8 cellular contexts compared by ENCODE assay signal in the genomic region with DNA sequence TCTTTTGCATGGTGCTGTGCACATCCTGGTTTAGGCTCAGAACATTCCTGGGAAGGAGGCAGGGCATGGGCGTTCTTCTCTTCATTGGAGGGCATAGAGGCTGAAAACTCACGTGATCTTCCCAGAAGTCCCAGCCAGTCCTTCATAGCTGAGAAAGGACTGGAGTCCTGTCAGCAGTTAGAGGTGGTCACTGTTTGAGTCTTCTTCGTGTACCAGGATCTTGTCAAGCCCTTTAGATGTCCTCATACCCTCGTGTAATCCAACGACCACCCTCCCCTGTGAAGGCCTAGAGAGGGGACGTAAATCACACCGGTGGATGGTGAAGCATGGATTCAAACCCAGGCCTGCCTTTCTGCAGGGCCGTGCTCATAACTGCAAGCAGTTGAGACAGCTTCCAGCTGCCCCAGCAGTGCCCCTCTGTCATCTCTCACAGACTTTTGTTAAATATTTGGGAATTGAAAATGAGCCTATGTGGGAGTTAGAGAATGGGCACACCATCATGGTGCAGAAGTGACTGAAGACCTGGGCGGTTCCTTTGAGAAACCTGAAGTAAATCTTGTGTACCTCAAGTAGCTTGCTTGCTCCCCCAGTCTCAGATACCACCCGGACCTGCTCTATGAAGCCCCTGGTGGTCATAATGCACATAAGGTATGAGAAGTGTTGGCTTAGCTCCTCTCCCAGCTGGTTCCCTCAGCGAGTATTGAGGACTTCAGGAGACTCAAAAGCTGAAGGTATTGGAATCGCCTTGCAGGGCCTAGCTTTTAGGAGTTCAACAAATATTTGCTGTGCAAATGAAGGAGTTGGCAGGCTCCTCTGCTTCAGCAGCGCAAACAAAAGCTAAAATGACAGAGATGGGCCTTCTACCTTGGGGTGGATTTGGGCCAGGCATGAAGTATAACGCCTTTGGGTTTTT. TPM values are rescaled to one million over a fixed set of nuclear protein-coding genes. Genes with fewer than 3 reads are reported as not detected.
DNase-seq lines count a peak whose midpoint lies in the region; ATAC-seq and TF ChIP-seq lines count a peak whose summit lies in the region.

No MANE protein-coding gene starts in this region.

- H3K27me3 ChIP-seq in heart right ventricle (peaks cover 0 to 30% (median 0%) of the 10 kb centered on the region in 7 donors), trophoblast cell (ENCODE audit: insufficient read depth, low read length) (peaks cover 6% of the 10 kb centered on the region)

- DNase-seq in heart right ventricle (peak in 1 of 2 donors; percentile 33), Right ventricle myocardium inferior (ENCODE audit: missing footprints) (no peak), NCI-H146 treated with DMSO at 0.1 percent for 48 hours (lab: John Stamatoyannopoulos, UW; ENCODE audit: unreplicated experiment) (peak; percentile 20), endothelial cell (ENCODE audit: low spot score) (peak; percentile 44), trophoblast cell (peak in 1 of 2 donors; percentile 57)
- peak; percentile 29 to 47 for DNase-seq in activated CD4-positive, alpha-beta T cell treated with anti-CD3 and anti-CD28 coated beads, Interleukin-2, amount 50 U/mL, for 48 hours

- ATAC-seq in heart right ventricle = peak in 4 of 8 donors; percentile 22 to 46 (median 36)
- ATAC-seq in Right ventricle myocardium inferior = no peak
- ATAC-seq in GM21529 (IDR thresholded peaks at IDR 0.05; ENCODE audit: unreplicated experiment) = no peak
- no peak for ATAC-seq in GM19328 (IDR thresholded peaks at IDR 0.05; ENCODE audit: unreplicated experiment)

- H3K36me3 Mint-ChIP-seq in endothelial cell (ENCODE audit: low read depth, unreplicated experiment) = peaks cover 24% of the 10 kb centered on the region

- H4K8ac ChIP-seq in trophoblast cell (ENCODE audit: low read depth, low read length) = no peak overlapping the region

- H2BK120ac ChIP-seq in trophoblast cell (ENCODE audit: insufficient read depth, low read length, poor library complexity) = no peak overlapping the region

- peak overlapping the region; percentile 35 for H3K23ac ChIP-seq in trophoblast cell (ENCODE audit: low read length)

- H3K36me3 ChIP-seq in heart right ventricle (no peaks in the 10 kb centered on the region), trophoblast cell (ENCODE audit: control insufficient read depth in 1 of 2, insufficient read depth in 2 of 2, low read length in 2 of 2) (no peaks in the 10 kb centered on the region)

- peaks cover 61% of the 10 kb centered on the region for H3K4me1 Mint-ChIP-seq in endothelial cell (ENCODE audit: unreplicated experiment)

- H3K27ac ChIP-seq in heart right ventricle (peak overlapping the region in 7 of 10 donors; percentile 83 to 96 (median 89)), trophoblast cell (ENCODE audit: low read depth, low read length) (no peak overlapping the region)

- H2BK12ac ChIP-seq in trophoblast cell (ENCODE audit: low read length) = no peak overlapping the region

- no peak overlapping the region for H3K18ac ChIP-seq in trophoblast cell (ENCODE audit: low read length)

- H3K4me2 ChIP-seq in trophoblast cell (ENCODE audit: low read length) = peak overlapping the region; percentile 87

- H3K9me3 Mint-ChIP-seq in endothelial cell (ENCODE audit: unreplicated experiment) = peaks cover 4% of the 10 kb centered on the region

- H3K27ac Mint-ChIP-seq in endothelial cell (ENCODE audit: unreplicated experiment) = peak overlapping the region; percentile 84

- H3K79me2 ChIP-seq in trophoblast cell (ENCODE audit: control insufficient read depth, insufficient read depth, low read length, poor library complexity) = no peaks in the 10 kb centered on the region

- no peak overlapping the region for H3K9ac ChIP-seq in trophoblast cell (ENCODE audit: low read length)

- TF ChIP-seq CTCF in heart right ventricle (IDR thresholded peaks at IDR 0.05) (peak in 8 of 9 donors; percentile 13 to 61 (median 42)), endothelial cell (IDR thresholded peaks at IDR 0.05; ENCODE audit: unreplicated experiment) (peak; percentile 60)

- no peak overlapping the region for H2AFZ ChIP-seq in trophoblast cell (ENCODE audit: insufficient read depth, low read length, poor library complexity)

- no peak overlapping the region for H3K4ac ChIP-seq in trophoblast cell (ENCODE audit: low read depth, low read length)

- H4K12ac ChIP-seq in trophoblast cell (ENCODE audit: low read depth, low read length) = no peak overlapping the region

- no peak overlapping the region for H4K91ac ChIP-seq in trophoblast cell (ENCODE audit: low read depth, low read length)

- 64 to 67% methylated on average over 14 of the region's 14 CpGs for WGBS in heart right ventricle, 2 donors
- no CpG with 5 or more reads among the region's 14 CpGs for WGBS in trophoblast cell (ENCODE audit: extremely low coverage, insufficient coverage, insufficient read length)

- no peak overlapping the region for H2BK5ac ChIP-seq in trophoblast cell (ENCODE audit: low read depth, low read length, poor library complexity)

- H2AK5ac ChIP-seq in trophoblast cell (ENCODE audit: low read length) = no peak overlapping the region

- intact Hi-C loops in heart right ventricle (cut with DNase I) = loop anchor here in 6 of 10 donors (2.0 to 10.0 kb wide), 6 partner anchors 37 to 63 kb away; no protein-coding TSS in a partner anchor
- intact Hi-C loops in Right ventricle myocardium inferior (cut with DNase I) = loop anchor here (1.0 to 5.0 kb wide), 3 partner anchors 39 to 63 kb away; no protein-coding TSS in a partner anchor

- peak overlapping the region; percentile 94 for H3K4me3 Mint-ChIP-seq in endothelial cell (ENCODE audit: unreplicated experiment)

- H3K4me3 ChIP-seq in heart right ventricle (peak overlapping the region; percentile 47 to 80 (median 68)), trophoblast cell (ENCODE audit: low read depth, low read length) (no peak overlapping the region)

- H3K9me3 ChIP-seq in heart right ventricle = peaks cover 0 to 17% (median 10%) of the 10 kb centered on the region in 11 donors
- no peaks in the 10 kb centered on the region for H3K9me3 ChIP-seq in trophoblast cell (ENCODE audit: insufficient read depth, low read depth, low read length)

- H3K79me1 ChIP-seq in trophoblast cell (ENCODE audit: low read length) = no peaks in the 10 kb centered on the region

- peaks cover 0 to 28% (median 14%) of the 10 kb centered on the region in 9 donors for H3K4me1 ChIP-seq in heart right ventricle
- H3K4me1 ChIP-seq in trophoblast cell (ENCODE audit: control insufficient read depth in 1 of 2, insufficient read depth in 2 of 2, low read length in 2 of 2) = peaks cover 3 to 6% of the 10 kb centered on the region in 2 experiments

- no peak overlapping the region for H3K14ac ChIP-seq in trophoblast cell (ENCODE audit: low read length)

- peaks cover 9% of the 10 kb centered on the region for H3K27me3 Mint-ChIP-seq in endothelial cell (ENCODE audit: unreplicated experiment)

RNA-seq across cellular contexts. Expression of a gene that starts 1.4 kb away (rescaled TPM):
- total RNA-seq in heart right ventricle (1 to 10 TPM; 2.1 to 6.9 (median 3.4) TPM), Right ventricle myocardium inferior (6.3 TPM), endothelial cell (ENCODE audit: unreplicated experiment) (16.2 TPM)
- 1 to 10 TPM; 8.3 to 8.4 TPM for polyA plus RNA-seq in heart right ventricle
- polyA plus RNA-seq in trophoblast cell (2013) = 2.6 and 3.0 TPM in 2 replicates
